Comparison of ENCODE assay signal across 26 cellular contexts in the genomic region with DNA sequence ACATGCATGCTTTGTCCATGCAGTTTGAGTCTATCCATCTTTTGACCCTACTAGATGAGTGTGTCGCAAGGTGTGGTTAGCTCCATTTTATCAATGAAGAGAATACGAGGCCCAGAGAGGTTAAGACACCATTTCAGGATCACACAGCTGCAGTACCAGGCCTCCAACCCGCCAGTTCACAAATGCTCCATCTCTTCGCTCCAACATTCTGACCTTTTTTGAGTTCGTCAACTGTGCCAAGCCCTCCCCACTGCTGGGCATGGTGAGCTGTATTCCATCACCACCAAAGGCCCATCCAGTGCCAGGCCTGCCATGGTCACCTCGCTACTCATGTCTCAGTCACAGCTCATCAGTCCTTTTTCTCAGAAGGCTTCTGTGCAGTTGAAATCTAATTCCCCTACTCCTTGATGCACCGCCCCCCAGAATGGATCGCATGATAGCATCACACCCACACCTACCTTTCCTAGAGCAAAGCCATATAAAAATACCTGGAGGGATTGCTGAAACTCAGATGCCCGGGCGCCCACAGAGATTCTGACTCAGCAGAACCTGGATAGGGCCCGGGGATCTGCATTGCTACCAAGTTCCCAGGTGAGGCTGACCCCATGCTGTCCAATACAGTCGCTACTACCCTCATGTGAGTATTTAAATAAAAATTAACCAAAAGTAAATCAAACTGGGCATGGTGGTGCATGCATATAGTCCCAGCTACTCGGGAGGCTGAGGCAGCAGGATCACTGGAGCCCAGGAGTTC. TPM values are rescaled to one million over a fixed set of nuclear protein-coding genes. Genes with fewer than 3 reads are reported as not detected.
"Had no signal": no experiment of that assay in that cellular context is flagged by ENCODE, and none has a peak within 500 bp of the region (broad histone marks: within the 10 kb centered on the region; RNA-seq: fewer than 3 reads in every experiment).

No MANE protein-coding gene starts in this region.

- H3K4me3 ChIP-seq: coronary artery, esophagus muscularis mucosa, left ventricle myocardium inferior, lower lobe of right lung, pancreas, thoracic aorta, transverse colon, vagina had no signal

- H3K9me3 Mint-ChIP-seq: immature natural killer cell; naive thymus-derived CD8-positive, alpha-beta T cell; stimulated activated memory B cell treated with anti-CD40 and anti-IgM and Interleukin-4, amounts not matched to agents 10 μg/mL and 1 μg/mL and 100 μg/mL, for 72 hours had no signal

- H3K4me1 Mint-ChIP-seq: immature natural killer cell; naive thymus-derived CD8-positive, alpha-beta T cell; stimulated activated memory B cell treated with anti-CD40 and anti-IgM and Interleukin-4, amounts not matched to agents 10 μg/mL and 1 μg/mL and 100 μg/mL, for 72 hours had no signal

- H3K9me3 ChIP-seq: esophagus muscularis mucosa, left ventricle myocardium inferior, lower lobe of right lung, neutrophil, pancreas, thoracic aorta, transverse colon, vagina had no signal

- H3K4me3 Mint-ChIP-seq: immature natural killer cell; naive thymus-derived CD8-positive, alpha-beta T cell; stimulated activated memory B cell treated with anti-CD40 and anti-IgM and Interleukin-4, amounts not matched to agents 10 μg/mL and 1 μg/mL and 100 μg/mL, for 72 hours had no signal

- ATAC-seq: foreskin keratinocyte; left colon; lower lobe of right lung; naive thymus-derived CD8-positive, alpha-beta T cell; pancreas; sciatic nerve; stimulated activated memory B cell treated with anti-CD40 and anti-IgM and Interleukin-4, amounts not matched to agents 10 μg/mL and 1 μg/mL and 100 μg/mL, for 72 hours; stimulated activated naive CD8-positive, alpha-beta T cell treated with anti-CD3 and anti-CD28 coated beads, Interleukin-15, Interleukin-2, amounts not matched to agents 100 U/mL and 50 U/mL, for 24 hours had no signal

- H3K36me3 Mint-ChIP-seq: immature natural killer cell; naive thymus-derived CD8-positive, alpha-beta T cell; stimulated activated memory B cell treated with anti-CD40 and anti-IgM and Interleukin-4, amounts not matched to agents 10 μg/mL and 1 μg/mL and 100 μg/mL, for 72 hours had no signal

- H3K27ac Mint-ChIP-seq: immature natural killer cell; naive thymus-derived CD8-positive, alpha-beta T cell; stimulated activated memory B cell treated with anti-CD40 and anti-IgM and Interleukin-4, amounts not matched to agents 10 μg/mL and 1 μg/mL and 100 μg/mL, for 72 hours had no signal

- H3K4me1 ChIP-seq: foreskin keratinocyte, pancreas, transverse colon, vagina had no signal

- FAIRE-seq: endothelial cell of umbilical vein, pancreas had no signal

- DNase-seq: dermis blood vessel endothelial cell; effector memory CD4-positive, alpha-beta T cell; foreskin keratinocyte; glutamatergic neuron; hypothalamus; immature natural killer cell; islet precursor cell; kidney glomerular epithelial cell; left colon; left ventricle myocardium inferior; lower lobe of right lung; pancreas; stimulated activated CD4-positive, alpha-beta T cell treated with anti-CD3 and anti-CD28 coated beads, Interleukin-2, amount 100 ng/mL, for 24 hours; stimulated activated CD4-positive, alpha-beta T cell treated with anti-CD3 and anti-CD28 coated beads, Interleukin-4, amount 100 ng/mL, for 24 hours; stimulated activated naive CD8-positive, alpha-beta T cell treated with anti-CD3 and anti-CD28 coated beads, Interleukin-15, Interleukin-2, amounts not matched to agents 100 U/mL and 50 U/mL, for 24 hours; substantia nigra; transverse colon had no signal

- H3K27ac ChIP-seq: coronary artery, esophagus muscularis mucosa, foreskin keratinocyte, left ventricle myocardium inferior, lower lobe of right lung, neutrophil, pancreas, thoracic aorta, transverse colon, vagina had no signal

- H3K27me3 ChIP-seq: esophagus muscularis mucosa, foreskin keratinocyte, neutrophil, pancreas, transverse colon, vagina had no signal

- H3K36me3 ChIP-seq: esophagus muscularis mucosa, left ventricle myocardium inferior, lower lobe of right lung, neutrophil, pancreas, thoracic aorta, transverse colon, vagina had no signal

RNA-seq across cellular contexts. Expression of a gene that starts 38.0 kb away (rescaled TPM):
- total RNA-seq: naive thymus-derived CD8-positive, alpha-beta T cell had no signal
- polyA plus RNA-seq: foreskin keratinocyte; immature natural killer cell; naive thymus-derived CD8-positive, alpha-beta T cell had no signal
